ENCODE assay signal across 1 cellular context in the genomic region with DNA sequence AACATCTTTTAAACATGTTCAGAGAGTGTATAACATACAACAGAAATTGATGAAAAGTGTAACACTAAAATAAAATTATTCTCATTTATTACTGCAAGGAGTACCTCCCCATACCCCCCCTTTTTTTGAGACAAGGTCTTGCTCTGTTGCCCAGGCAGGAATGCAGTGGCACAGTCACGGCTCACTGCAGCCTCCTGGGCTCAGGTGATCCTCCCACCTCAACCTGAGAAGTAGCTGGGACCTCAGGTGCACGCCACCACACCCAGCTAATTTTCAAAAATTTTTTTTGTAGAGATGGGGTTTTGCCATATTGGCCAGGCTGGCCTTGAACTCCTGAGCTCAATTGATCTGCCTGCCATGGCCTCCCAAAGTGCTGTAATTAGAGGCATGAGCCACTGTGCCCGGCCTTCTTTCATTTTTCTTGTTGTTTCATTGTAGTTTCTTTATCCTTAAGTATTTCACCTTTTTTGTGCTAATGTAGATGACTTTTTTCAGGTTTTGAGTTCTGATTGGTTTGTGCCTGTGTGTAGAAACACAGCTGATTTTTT.
TF ChIP-seq lines count a peak whose summit lies in the region.

No MANE protein-coding gene starts in this region.

TF ChIP-seq in GM23338, 12 proteins besides CTCF, POLR2A, EP300 and RAD21 (continued from another document):
- TF ChIP-seq ETS1 (IDR thresholded peaks at IDR 0.05) (no peak), ZNF462 (CRISPR knock-in tag; IDR thresholded peaks at IDR 0.05) (no peak), EZH2phosphoT487 (IDR thresholded peaks at IDR 0.05; ENCODE audit: unreplicated experiment) (no peak), CREB1 (CRISPR knock-in tag; IDR thresholded peaks at IDR 0.05; ENCODE audit: low read depth) (no peak), STAT1 (IDR thresholded peaks at IDR 0.05; ENCODE audit: unreplicated experiment) (no peak), ZNF114 (CRISPR knock-in tag; IDR thresholded peaks at IDR 0.05) (no peak)
